ENCODE assay signal across 8 cellular contexts in genomic region chr2:127064642-127065250, GRCh38. TPM values are rescaled to one million over a fixed set of nuclear protein-coding genes. Genes with fewer than 3 reads are reported as not detected.
DNase-seq lines count a peak whose midpoint lies in the region; ATAC-seq and TF ChIP-seq lines count a peak whose summit lies in the region.

No MANE protein-coding gene starts in this region.

- TF ChIP-seq EP300 in transverse colon (IDR thresholded peaks at IDR 0.05; ENCODE audit: low read depth), result peak; percentile 53

- no peaks in the 10 kb centered on the region for H4K20me1 ChIP-seq in PC-3 (ENCODE audit: low read length)

- H3K79me2 ChIP-seq in PC-3 (ENCODE audit: low read length) (no peaks in the 10 kb centered on the region), parathyroid adenoma (peaks cover 21% of the 10 kb centered on the region)

- CTCF ChIA-PET in PC-3 (lab: Charles Lee), result interaction anchor here (0.6 to 1.1 kb wide), 7 partner anchors 10 to 1017 kb away, joined by 3 to 7 read pairs (median 4); no protein-coding TSS in a partner anchor

- TF ChIP-seq CTCF in PC-3 (conservative IDR thresholded peaks at IDR 0.05; ENCODE audit: low read depth, low read length), result peak; percentile 47
- TF ChIP-seq CTCF in foreskin fibroblast (IDR thresholded peaks at IDR 0.05; ENCODE audit: low read depth, low read length), result no peak
- TF ChIP-seq CTCF in parathyroid adenoma (IDR thresholded peaks at IDR 0.05), result no peak
- no peak for TF ChIP-seq CTCF in transverse colon (IDR thresholded peaks at IDR 0.05)

- peak overlapping the region; percentile 32; the same call in 1 of the 2 replicates for H3K4me3 ChIP-seq in PC-3 (ENCODE audit: low read length)
- no peak overlapping the region for H3K4me3 ChIP-seq in foreskin fibroblast (ENCODE audit: low read depth in 1 of 2, low read length in 2 of 2)
- no peak overlapping the region for H3K4me3 ChIP-seq in parathyroid adenoma (ENCODE audit: low read depth, low read length)
- H3K4me3 ChIP-seq in transverse colon, result no peak overlapping the region

- peak; percentile 81 for DNase-seq in stimulated activated naive CD4-positive, alpha-beta T cell treated with Interleukin-2 at 50 U/mL for 16 hours (lab: John Stamatoyannopoulos, UW)
- DNase-seq in stimulated activated naive CD4-positive, alpha-beta T cell (lab: John Stamatoyannopoulos, UW), result no peak
- peak; percentile 98 for DNase-seq in PC-3
- DNase-seq in activated T-helper 1 cell treated with Interleukin-2 at 50 U/mL for 16 hours (ENCODE audit: low read depth), result peak; percentile 56
- DNase-seq in foreskin fibroblast, result peak; percentile 98 to 99
- DNase-seq in transverse colon, result peak; percentile 85

- H3K9me3 ChIP-seq in PC-3 (ENCODE audit: low read length) (no peaks in the 10 kb centered on the region), parathyroid adenoma (ENCODE audit: control insufficient read depth, low read length) (no peaks in the 10 kb centered on the region), transverse colon (no peaks in the 10 kb centered on the region)

- TF ChIP-seq POLR2A in transverse colon (IDR thresholded peaks at IDR 0.05), result no peak

- H3K36me3 ChIP-seq in PC-3 (ENCODE audit: low read depth, low read length) (peaks cover 8% of the 10 kb centered on the region; the same call in 1 of the 2 replicates), parathyroid adenoma (ENCODE audit: control insufficient read depth, insufficient read depth, low read length) (no peaks in the 10 kb centered on the region), transverse colon (no peaks in the 10 kb centered on the region)

- ATAC-seq in HG03045 (IDR thresholded peaks at IDR 0.05; ENCODE audit: unreplicated experiment), result peak; percentile 85
- ATAC-seq in PC-3, result peak; percentile 97

- no TSS peak for BruUV-seq in PC-3 (replicated peaks; lab: Mats Ljungman, UMichigan)

- intact Hi-C loops in PC-3 (cut with micrococcal nuclease), result loop anchor here (1.0 to 2.0 kb wide), 2 partner anchors 42 to 110 kb away; partner anchors contain the start of gene BIN1
- intact Hi-C loops in transverse colon (cut with DNase I; ENCODE audit: low total_unique reads), result no loop called here

- H3K9ac ChIP-seq in PC-3 (ENCODE audit: low read length), result peak overlapping the region; percentile 53
- no peak overlapping the region for H3K9ac ChIP-seq in parathyroid adenoma

- 47% methylated on average over 13 of the region's 17 CpGs; no CpG with 5 or more reads in 1 of the 2 donors for WGBS in transverse colon (ENCODE audit: low coverage in 1 of 2), 2 donors

- H3K27me3 ChIP-seq in PC-3 (ENCODE audit: low read length), result no peaks in the 10 kb centered on the region
- no peaks in the 10 kb centered on the region for H3K27me3 ChIP-seq in parathyroid adenoma (ENCODE audit: control insufficient read depth, insufficient read depth, low read length)
- no peaks in the 10 kb centered on the region for H3K27me3 ChIP-seq in transverse colon

- H3K4me2 ChIP-seq in PC-3 (ENCODE audit: low read length), result peak overlapping the region; percentile 74
- H3K4me2 ChIP-seq in parathyroid adenoma (ENCODE audit: low read length), result no peak overlapping the region

- H3K4me1 ChIP-seq in PC-3 (ENCODE audit: insufficient read depth, low read length) (peaks cover 18% of the 10 kb centered on the region), parathyroid adenoma (peaks cover 6% of the 10 kb centered on the region), transverse colon (peaks cover 6 to 30% (median 18%) of the 10 kb centered on the region in 4 donors)

- POLR2A ChIA-PET in PC-3 (lab: Charles Lee; ENCODE audit: unreplicated experiment), result no interaction called here

- no peaks in the 10 kb centered on the region for H3F3A ChIP-seq in PC-3 (ENCODE audit: low read length, unreplicated experiment)

- H3K27ac ChIP-seq in PC-3 (ENCODE audit: low read length) (peak overlapping the region; percentile 74), parathyroid adenoma (peak overlapping the region; percentile 3), transverse colon (peak overlapping the region; percentile 50 to 67 (median 60))

- in situ Hi-C loops in transverse colon (cut with MboI; ENCODE audit: low pct_ligation_motif_present in 1 of 4, low pct_unique_long_range_greater_than_20kb in 1 of 4, low sequenced_read_pairs in 3 of 4), result no loop called here

- H2AFZ ChIP-seq in PC-3 (ENCODE audit: low read length) (peak overlapping the region; percentile 37), parathyroid adenoma (no peak overlapping the region)

- H3K9me2 ChIP-seq in PC-3 (replicated peaks; ENCODE audit: low read length), result no peaks in the 10 kb centered on the region

RNA-seq across cellular contexts. Expression of gene BIN1, which starts 42.2 kb away (rescaled TPM):
- 58.9 and 77.5 TPM in 2 replicates for total RNA-seq in PC-3 (2014; rRNA removed)
- 10 to 100 TPM; 33.3 to 39.7 (median 38.4) TPM for total RNA-seq in transverse colon

Comparison
In these comparisons a context has a peak if more than half of its experiments do, and no peak if none do; other contexts are left out.
1. DNase-seq: peak in stimulated activated naive CD4-positive, alpha-beta T cell treated with Interleukin-2 at 50 U/mL for 16 hours (single experiment), PC-3 (single experiment), activated T-helper 1 cell treated with Interleukin-2 at 50 U/mL for 16 hours (single experiment), foreskin fibroblast (2 of 2) and transverse colon (single experiment); none in stimulated activated naive CD4-positive, alpha-beta T cell (0 of 6).
2. H3K27ac ChIP-seq: peak in every context shown above with its lines; median percentile 74 in PC-3; 60 in transverse colon; 3 in parathyroid adenoma.